In the genomic region with DNA sequence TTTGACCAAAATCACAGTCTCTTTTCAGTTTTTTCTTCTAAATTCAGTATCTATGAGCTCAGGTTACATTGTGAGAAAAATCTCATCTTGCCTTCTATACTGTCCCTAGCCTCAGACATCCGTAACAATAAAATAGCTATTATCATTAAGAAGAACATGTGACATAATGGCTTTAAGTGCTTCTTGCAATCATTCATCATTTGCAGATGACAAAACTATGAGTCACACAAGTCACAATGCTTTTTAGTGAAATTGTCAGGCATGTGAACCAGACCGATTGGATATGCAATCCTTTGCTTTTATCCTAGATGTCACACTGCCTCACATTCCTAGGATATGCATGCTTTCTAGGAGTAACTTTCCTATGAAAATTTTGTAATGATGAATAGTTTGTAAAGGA, we compare ENCODE assay signal across 16 cellular contexts.
DNase-seq lines count a peak whose midpoint lies in the region; ATAC-seq and TF ChIP-seq lines count a peak whose summit lies in the region.
"Had no signal": no experiment of that assay in that cellular context is flagged by ENCODE, and none has a peak within 500 bp of the region (broad histone marks: within the 10 kb centered on the region; RNA-seq: fewer than 3 reads in every experiment).

No MANE protein-coding gene starts in this region.

- no peak overlapping the region for H3K4me2 ChIP-seq in GM23248 (ENCODE audit: unreplicated experiment)

- no peak for TF ChIP-seq CTCF in gastrocnemius medialis (IDR thresholded peaks at IDR 0.05 in 4 of 5, conservative IDR thresholded peaks at IDR 0.05 in 1 of 5)

- no peak overlapping the region for H3K4me3 Mint-ChIP-seq in T-helper 17 cell
- H3K4me3 Mint-ChIP-seq: activated CD8-positive, alpha-beta T cell treated with anti-CD3 and anti-CD28 coated beads for 36 hours had no signal

- no peak overlapping the region for H3K27ac Mint-ChIP-seq in T-helper 17 cell
- H3K27ac Mint-ChIP-seq: activated CD8-positive, alpha-beta T cell treated with anti-CD3 and anti-CD28 coated beads for 36 hours had no signal

- H3K27me3 ChIP-seq in GM23248 (replicated peaks; ENCODE audit: insufficient read depth) (no peaks in the 10 kb centered on the region), gastrocnemius medialis (no peaks in the 10 kb centered on the region)

- WGBS in GM23248 (ENCODE audit: low coverage in 1 of 2, low lambda C conversion rate in 2 of 2, missing lambda C conversion rate in 2 of 2), 2 experiments = 5 to 6% methylated on average over 2 of the region's 2 CpGs

- H3K4me1 Mint-ChIP-seq in T-helper 17 cell = no peaks in the 10 kb centered on the region

- H3K27ac ChIP-seq in GM23248 (no peak overlapping the region), epithelial cell of prostate (no peak overlapping the region), gastrocnemius medialis (no peak overlapping the region)
- H3K27ac ChIP-seq: left ventricle myocardium inferior, parathyroid adenoma, thoracic aorta had no signal

- ATAC-seq in gastrocnemius medialis (no peak), T-helper 17 cell (no peak), GM18505 (IDR thresholded peaks at IDR 0.05; ENCODE audit: unreplicated experiment) (no peak)
- ATAC-seq: activated CD8-positive, alpha-beta T cell treated with anti-CD3 and anti-CD28 coated beads for 36 hours; K562 had no signal

- no peaks in the 10 kb centered on the region for H3K27me3 Mint-ChIP-seq in T-helper 17 cell
- H3K27me3 Mint-ChIP-seq: activated CD8-positive, alpha-beta T cell treated with anti-CD3 and anti-CD28 coated beads for 36 hours had no signal

- H4K20me1 ChIP-seq in GM23248 (ENCODE audit: insufficient read depth) = no peaks in the 10 kb centered on the region

- H3K36me3 ChIP-seq in GM23248 (ENCODE audit: low read depth) (no peaks in the 10 kb centered on the region), gastrocnemius medialis (no peaks in the 10 kb centered on the region)
- H3K36me3 ChIP-seq: left ventricle myocardium inferior, thoracic aorta had no signal

- H3K4me3 ChIP-seq in GM23248 = no peak overlapping the region
- H3K4me3 ChIP-seq in gastrocnemius medialis = no peak overlapping the region
- H3K4me3 ChIP-seq: K562, left ventricle myocardium inferior, thoracic aorta had no signal

- no peaks in the 10 kb centered on the region for H3F3A ChIP-seq in GM23248 (ENCODE audit: insufficient read depth)

- H2AFZ ChIP-seq in GM23248 = no peak overlapping the region
- H2AFZ ChIP-seq: parathyroid adenoma had no signal

- TF ChIP-seq POLR2A in gastrocnemius medialis (IDR thresholded peaks at IDR 0.05) (no peak), GM18505 (IDR thresholded peaks at IDR 0.05; ENCODE audit: borderline replicate concordance, extremely low read depth, insufficient read depth, insufficient read length) (no peak)

- intact Hi-C loops in gastrocnemius medialis (cut with DNase I; ENCODE audit: low total_unique reads) = no loop called here

- no peaks in the 10 kb centered on the region for H3K9me2 ChIP-seq in GM23248 (ENCODE audit: insufficient read depth)

- in situ Hi-C loops in GM23248 (cut with MboI) = no loop called here
- in situ Hi-C loops in gastrocnemius medialis (cut with MboI; ENCODE audit: low sequenced_read_pairs in 4 of 4) = no loop called here

- no peaks in the 10 kb centered on the region for H3K36me3 Mint-ChIP-seq in T-helper 17 cell (ENCODE audit: low read depth)

- DNase-seq in GM23248 (peak; percentile 60), NCI-H2227 treated with DMSO at 0.1 percent for 48 hours (lab: John Stamatoyannopoulos, UW) (peak; percentile 65), epithelial cell of prostate (ENCODE audit: low read depth, low spot score) (peak; percentile 16), putamen (ENCODE audit: low spot score) (peak; percentile 2), gastrocnemius medialis (no peak), T-helper 17 cell (no peak), C1 segment of cervical spinal cord (lab: John Stamatoyannopoulos, UW) (no peak)
- DNase-seq: activated CD8-positive, alpha-beta T cell treated with anti-CD3 and anti-CD28 coated beads for 36 hours; amniotic stem cell; DND-41; left ventricle myocardium inferior; NCI-H524 had no signal

- H3K9ac ChIP-seq in GM23248 = no peak overlapping the region
- H3K9ac ChIP-seq: parathyroid adenoma had no signal

- H3K4me1 ChIP-seq in GM23248 (ENCODE audit: insufficient read depth) (peaks cover 5% of the 10 kb centered on the region), gastrocnemius medialis (no peaks in the 10 kb centered on the region)
- H3K4me1 ChIP-seq: left ventricle myocardium inferior, parathyroid adenoma had no signal

- no peaks in the 10 kb centered on the region for H3K9me3 ChIP-seq in GM23248 (ENCODE audit: low read depth)
- no peaks in the 10 kb centered on the region for H3K9me3 ChIP-seq in gastrocnemius medialis
- H3K9me3 ChIP-seq in T-helper 17 cell (ENCODE audit: control insufficient read depth, low read length, poor library complexity, severe bottlenecking) = no peaks in the 10 kb centered on the region
- H3K9me3 ChIP-seq: left ventricle myocardium inferior, thoracic aorta had no signal

- H3K79me2 ChIP-seq in GM23248 (ENCODE audit: insufficient read depth) = no peaks in the 10 kb centered on the region
- H3K79me2 ChIP-seq: parathyroid adenoma had no signal

Comparison
In these comparisons a context has a peak if more than half of its experiments do, and no peak if none do; other contexts are left out.
1. DNase-seq: peak in GM23248 (single experiment), NCI-H2227 treated with DMSO at 0.1 percent for 48 hours (single experiment), epithelial cell of prostate (single experiment) and putamen (single experiment); none in gastrocnemius medialis (0 of 2), T-helper 17 cell (0 of 3) and C1 segment of cervical spinal cord (0 of 14).